Comparison of ENCODE assay signal across 7 cellular contexts in the genomic region with DNA sequence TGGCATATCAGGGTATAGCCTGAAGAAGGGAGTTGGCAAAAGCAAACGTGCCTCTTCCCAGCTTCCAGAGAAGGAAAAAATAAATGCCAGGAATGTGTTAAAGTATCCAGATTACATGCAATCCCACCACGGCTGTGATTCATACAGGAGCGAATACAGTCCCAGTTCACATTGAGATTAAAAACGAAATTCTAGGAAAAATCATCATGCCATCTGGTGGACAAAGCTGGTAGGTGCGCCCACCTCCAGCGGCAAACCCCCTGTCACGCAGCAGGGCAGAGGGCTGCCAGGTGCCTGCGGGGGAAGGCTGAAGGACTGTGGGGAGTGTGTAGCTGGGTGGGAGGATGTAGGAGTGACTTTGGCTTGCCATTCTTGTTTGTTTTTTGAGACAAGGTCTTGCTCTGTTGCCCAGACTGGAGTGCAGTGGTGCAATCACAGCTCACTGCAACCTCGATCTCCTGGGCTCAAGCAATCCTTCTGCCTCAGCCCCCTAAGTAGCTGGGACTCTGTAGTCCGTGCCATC. TPM values are rescaled to one million over a fixed set of nuclear protein-coding genes. Genes with fewer than 3 reads are reported as not detected.
DNase-seq lines count a peak whose midpoint lies in the region; ATAC-seq, FAIRE-seq and TF ChIP-seq lines count a peak whose summit lies in the region.

No MANE protein-coding gene starts in this region.

- in situ Hi-C loops in K562 (cut with MboI), result no loop called here

- no peaks in the 10 kb centered on the region for H3K9me1 ChIP-seq in K562 (ENCODE audit: control insufficient read depth, insufficient read depth, low read length)

- H3K79me2 ChIP-seq in K562 (ENCODE audit: control insufficient read depth, insufficient read depth, low read length), result no peaks in the 10 kb centered on the region

- no peak overlapping the region for H3K4me2 ChIP-seq in K562 (ENCODE audit: insufficient read depth, low read length)

- no peaks in the 10 kb centered on the region for H3K36me3 ChIP-seq in K562 (ENCODE audit: control insufficient read depth, insufficient read depth, low read length)

- TF ChIP-seq EP300 in K562 (IDR thresholded peaks at IDR 0.05; ENCODE audit: low read length), result no peak

- peak; percentile 93 for FAIRE-seq in K562 (lab: Jason Lieb, UNC)
- FAIRE-seq in islet of Langerhans (lab: Jason Lieb, UNC), result peak; percentile 77

- 5% methylated on average over 10 of the region's 10 CpGs for WGBS in K562 (ENCODE audit: insufficient coverage, low coverage, missing lambda C conversion rate)

- peak; percentile 82 for ATAC-seq in K562

- no peak overlapping the region for H3K4me3 ChIP-seq in K562

- peak; percentile 41 to 64 for TF ChIP-seq RAD21 in K562 (CRISPR knock-in tag; conservative IDR thresholded peaks at IDR 0.05 in 1 of 2, IDR thresholded peaks at IDR 0.05 in 1 of 2)

- no peaks in the 10 kb centered on the region for H3K9me3 ChIP-seq in K562 (replicated peaks; ENCODE audit: control insufficient read depth, insufficient read depth, low read depth, low read length)

- CTCF ChIA-PET in K562 (lab: Yijun Ruan, JAX; ENCODE audit: low intra/inter-chr PET ratio), result interaction anchor here (0.6 to 2.7 kb wide), 2 partner anchors 9 to 29 kb away, joined by 3 to 22 read pairs; a partner anchor contains a TSS

- TF ChIP-seq CTCF in GM10266 (IDR thresholded peaks at IDR 0.05; ENCODE audit: control insufficient read depth, insufficient read depth, low read depth, missing control alignments) (peak; percentile 81), K562 (IDR thresholded peaks at IDR 0.05 in 2 of 3, conservative IDR thresholded peaks at IDR 0.05 in 1 of 3; ENCODE audit: insufficient read depth in 2 of 3, low read depth in 1 of 3, low read length in 3 of 3) (peak; percentile 72 to 82 (median 77))

- POLR2A ChIA-PET in K562 (lab: Yijun Ruan, JAX), result interaction anchor here (0.5 to 1.7 kb wide), 6 partner anchors 11 to 303 kb away, joined by 3 to 7 read pairs (median 3); a partner anchor contains a TSS

- BruUV-seq in K562 (replicated peaks; lab: Mats Ljungman, UMichigan), result no TSS peak

- peak overlapping the region in 1 of 2 experiments; percentile 36; a peak in 1 of 4 replicates for H3K9ac ChIP-seq in K562 (ENCODE audit: insufficient read depth in 1 of 2, low read depth in 2 of 2, low read length in 2 of 2)

- H2AFZ ChIP-seq in K562 (ENCODE audit: low read depth, low read length), result no peak overlapping the region

- no peaks in the 10 kb centered on the region for H4K20me1 ChIP-seq in K562 (replicated peaks; ENCODE audit: control insufficient read depth, insufficient read depth, low read length)

- no peak for TF ChIP-seq POLR2A in K562 (conservative IDR thresholded peaks at IDR 0.05)

- intact Hi-C loops in K562 (cut with micrococcal nuclease), result loop anchor here (1.0 kb wide), 1 partner anchor 29 kb away; no protein-coding TSS in a partner anchor

- no peaks in the 10 kb centered on the region for H3K27me3 ChIP-seq in K562 (ENCODE audit: control insufficient read depth in 2 of 2, insufficient read depth in 2 of 2, low read length in 2 of 2)

- H3K4me1 ChIP-seq in K562 (replicated peaks in 1 of 2; ENCODE audit: control insufficient read depth in 2 of 2, insufficient read depth in 2 of 2, low read length in 2 of 2), result peaks cover 9 to 15% of the 10 kb centered on the region in 2 experiments; a peak in 3 of 5 replicates

- DNase-seq in GM10266 (ENCODE audit: extremely low spot score), result peak; percentile 79
- DNase-seq in NAMALWA (ENCODE audit: low spot score), result peak; percentile 91
- peak; percentile 26 to 54 (median 48) for DNase-seq in T-helper 2 cell
- peak; percentile 72 to 80 (median 76) for DNase-seq in K562 (ENCODE audit: extremely low read depth in 1 of 4, low spot score in 3 of 4)
- peak; percentile 25 to 40 for DNase-seq in stimulated activated CD4-positive, alpha-beta T cell treated with anti-CD3 and anti-CD28 coated beads, Interleukin-1b, Interleukin-23, amount 100 ng/mL, for 1 hour (ENCODE audit: low read depth in 2 of 2)
- no peak for DNase-seq in NCI-H524 treated with DMSO at 0.1 percent for 48 hours (lab: John Stamatoyannopoulos, UW)

- no peak overlapping the region for H3K27ac ChIP-seq in K562 (ENCODE audit: extremely low read depth, low read depth, low read length)

TF ChIP-seq in K562, 482 proteins besides CTCF, POLR2A, EP300 and RAD21 (continues in another document):
- no peak for TF ChIP-seq FOXJ2 (tag; IDR thresholded peaks at IDR 0.05)

RNA-seq across cellular contexts. Expression of a gene that starts 6.4 kb away (rescaled TPM):
- 93.8 and 251 TPM in 2 replicates for total RNA-seq in K562 (2011; cell fraction: chromatin; rRNA removed; ENCODE audit: low replicate concordance)
- 136 and 149 TPM in 2 replicates for total RNA-seq in K562 (2011; cell fraction: nucleolus; rRNA removed)
- 124 and 146 TPM in 2 replicates for total RNA-seq in K562 (2011; cell fraction: nucleoplasm; rRNA removed)
- total RNA-seq in K562 (2014; rRNA removed), result 30.5 and 38.4 TPM in 2 replicates
- 18.1 and 20.0 TPM in 2 replicates for total RNA-seq in K562 (2014; rRNA removed; fragmentation: Illumina TruSeq; extraction: Trizol)
- total RNA-seq in K562 (2015; rRNA removed; fragmentation: Illumina TruSeq; extraction: Trizol), result 19.0 and 20.7 TPM in 2 replicates
- total RNA-seq in K562 (2021), result 51.3 and 54.6 TPM in 2 replicates
- 15.6 and 22.6 TPM in 2 replicates for polyA plus RNA-seq in K562 (2011; rRNA removed)
- 23.6 and 33.0 TPM in 2 replicates for polyA plus RNA-seq in K562 (2011; cell fraction: cytosol; rRNA removed)
- 46.4 and 68.1 TPM in 2 replicates for polyA plus RNA-seq in K562 (2011; cell fraction: nucleus; rRNA removed)
- 28.7 and 29.1 TPM in 2 replicates for polyA plus RNA-seq in K562 (2012)
- 15.4 and 18.7 TPM in 2 replicates for polyA plus RNA-seq in K562 (2014; fragmentation: Illumina TruSeq; extraction: Trizol)
- 1 to 10 TPM; 4.7 to 7.9 TPM for polyA plus RNA-seq in K562 (2014; fragmentation: Nextera tagmentation; extraction: Ambion mirVana)
- 27.7 and 32.8 TPM in 2 replicates for polyA plus RNA-seq in K562 (2014; rRNA removed)
- 21.1 and 23.5 TPM in 2 replicates for polyA minus RNA-seq in K562 (2011; rRNA and poly(A)+ RNA removed)
- 22.7 and 27.3 TPM in 2 replicates for polyA minus RNA-seq in K562 (2011; cell fraction: cytosol; rRNA and poly(A)+ RNA removed)
- 38.4 and 45.5 TPM in 2 replicates for polyA minus RNA-seq in K562 (2011; cell fraction: nucleus; rRNA and poly(A)+ RNA removed)

RNA-seq across cellular contexts. Expression of a gene that starts 16.1 kb away (rescaled TPM):
- total RNA-seq in K562 (2011; cell fraction: chromatin; rRNA removed; ENCODE audit: low replicate concordance), result 0.63 and 3.1 TPM in 2 replicates
- 1.5 and 1.7 TPM in 2 replicates for total RNA-seq in K562 (2011; cell fraction: nucleolus; rRNA removed)
- 0.81 and 1.1 TPM in 2 replicates for total RNA-seq in K562 (2011; cell fraction: nucleoplasm; rRNA removed)
- total RNA-seq in K562 (2014; rRNA removed), result not detected in 2 replicates
- total RNA-seq in K562 (2014; rRNA removed; fragmentation: Illumina TruSeq; extraction: Trizol), result not detected in 2 replicates
- 0.07 TPM in 1 of 2 replicates, not detected in the other for total RNA-seq in K562 (2015; rRNA removed; fragmentation: Illumina TruSeq; extraction: Trizol)
- total RNA-seq in K562 (2021), result 0.07 TPM in 1 of 2 replicates, not detected in the other
- polyA plus RNA-seq in K562 (2011; rRNA removed), result 0.03 and 0.04 TPM in 2 replicates
- polyA plus RNA-seq in K562 (2011; cell fraction: cytosol; rRNA removed), result not detected in 2 replicates
- 0.08 and 0.14 TPM in 2 replicates for polyA plus RNA-seq in K562 (2011; cell fraction: nucleus; rRNA removed)
- 0.05 and 0.15 TPM in 2 replicates for polyA plus RNA-seq in K562 (2012)
- polyA plus RNA-seq in K562 (2014; fragmentation: Illumina TruSeq; extraction: Trizol), result not detected in 2 replicates
- not detected for polyA plus RNA-seq in K562 (2014; fragmentation: Nextera tagmentation; extraction: Ambion mirVana)
- polyA plus RNA-seq in K562 (2014; rRNA removed), result 0.07 and 0.15 TPM in 2 replicates
- 0.09 TPM in 1 of 2 replicates, not detected in the other for polyA minus RNA-seq in K562 (2011; rRNA and poly(A)+ RNA removed)
- not detected in 2 replicates for polyA minus RNA-seq in K562 (2011; cell fraction: cytosol; rRNA and poly(A)+ RNA removed)
- 0.54 and 0.56 TPM in 2 replicates for polyA minus RNA-seq in K562 (2011; cell fraction: nucleus; rRNA and poly(A)+ RNA removed)

RNA-seq across cellular contexts. Expression of a gene that starts 16.8 kb away (rescaled TPM):
- 108 and 213 TPM in 2 replicates for total RNA-seq in K562 (2011; cell fraction: chromatin; rRNA removed; ENCODE audit: low replicate concordance)
- 94.9 and 106 TPM in 2 replicates for total RNA-seq in K562 (2011; cell fraction: nucleolus; rRNA removed)
- 85.3 and 105 TPM in 2 replicates for total RNA-seq in K562 (2011; cell fraction: nucleoplasm; rRNA removed)
- total RNA-seq in K562 (2014; rRNA removed) (7.7 and 10.9 TPM in 2 replicates), K562 (2014; rRNA removed; fragmentation: Illumina TruSeq; extraction: Trizol) (2.3 and 2.8 TPM in 2 replicates), K562 (2015; rRNA removed; fragmentation: Illumina TruSeq; extraction: Trizol) (7.3 and 8.8 TPM in 2 replicates), K562 (2021) (22.7 and 26.5 TPM in 2 replicates)
- polyA plus RNA-seq in K562 (2011; rRNA removed) (7.0 and 11.2 TPM in 2 replicates), K562 (2014; fragmentation: Illumina TruSeq; extraction: Trizol) (8.0 and 9.1 TPM in 2 replicates), K562 (2014; fragmentation: Nextera tagmentation; extraction: Ambion mirVana) (under 1 TPM; 0.24 to 0.63 TPM), K562 (2014; rRNA removed) (19.1 and 31.3 TPM in 2 replicates)
- polyA plus RNA-seq in K562 (2011; cell fraction: cytosol; rRNA removed), result 8.7 and 21.2 TPM in 2 replicates
- 75.5 and 114 TPM in 2 replicates for polyA plus RNA-seq in K562 (2011; cell fraction: nucleus; rRNA removed)
- polyA plus RNA-seq in K562 (2012), result 23.7 and 50.9 TPM in 2 replicates
- 6.7 and 13.0 TPM in 2 replicates for polyA minus RNA-seq in K562 (2011; rRNA and poly(A)+ RNA removed)
- polyA minus RNA-seq in K562 (2011; cell fraction: cytosol; rRNA and poly(A)+ RNA removed), result 5.6 and 7.0 TPM in 2 replicates
- 16.8 and 17.1 TPM in 2 replicates for polyA minus RNA-seq in K562 (2011; cell fraction: nucleus; rRNA and poly(A)+ RNA removed)

RNA-seq across cellular contexts. Expression of a gene that starts 30.0 kb away (rescaled TPM):
- total RNA-seq in K562 (2011; cell fraction: chromatin; rRNA removed; ENCODE audit: low replicate concordance), result 4.2 and 17.4 TPM in 2 replicates
- total RNA-seq in K562 (2011; cell fraction: nucleolus; rRNA removed), result 13.7 and 19.0 TPM in 2 replicates
- total RNA-seq in K562 (2011; cell fraction: nucleoplasm; rRNA removed), result 6.2 and 8.5 TPM in 2 replicates
- total RNA-seq in K562 (2014; rRNA removed), result 7.9 and 9.0 TPM in 2 replicates
- 1.0 and 1.4 TPM in 2 replicates for total RNA-seq in K562 (2014; rRNA removed; fragmentation: Illumina TruSeq; extraction: Trizol)
- total RNA-seq in K562 (2015; rRNA removed; fragmentation: Illumina TruSeq; extraction: Trizol), result 4.2 and 5.0 TPM in 2 replicates
- 15.2 and 17.2 TPM in 2 replicates for total RNA-seq in K562 (2021)
- polyA plus RNA-seq in K562 (2011; rRNA removed), result 2.5 and 6.1 TPM in 2 replicates
- 5.6 and 11.7 TPM in 2 replicates for polyA plus RNA-seq in K562 (2011; cell fraction: cytosol; rRNA removed)
- 22.2 and 28.1 TPM in 2 replicates for polyA plus RNA-seq in K562 (2011; cell fraction: nucleus; rRNA removed)
- 5.5 and 16.8 TPM in 2 replicates for polyA plus RNA-seq in K562 (2012)
- 7.4 and 12.5 TPM in 2 replicates for polyA plus RNA-seq in K562 (2014; fragmentation: Illumina TruSeq; extraction: Trizol)
- polyA plus RNA-seq in K562 (2014; fragmentation: Nextera tagmentation; extraction: Ambion mirVana), result not detected
- 9.7 and 10.2 TPM in 2 replicates for polyA plus RNA-seq in K562 (2014; rRNA removed)
- polyA minus RNA-seq in K562 (2011; rRNA and poly(A)+ RNA removed), result 0.74 and 0.93 TPM in 2 replicates
- polyA minus RNA-seq in K562 (2011; cell fraction: cytosol; rRNA and poly(A)+ RNA removed), result 4.6 and 7.9 TPM in 2 replicates
- polyA minus RNA-seq in K562 (2011; cell fraction: nucleus; rRNA and poly(A)+ RNA removed), result 7.8 and 10.1 TPM in 2 replicates
